In the genomic region with DNA sequence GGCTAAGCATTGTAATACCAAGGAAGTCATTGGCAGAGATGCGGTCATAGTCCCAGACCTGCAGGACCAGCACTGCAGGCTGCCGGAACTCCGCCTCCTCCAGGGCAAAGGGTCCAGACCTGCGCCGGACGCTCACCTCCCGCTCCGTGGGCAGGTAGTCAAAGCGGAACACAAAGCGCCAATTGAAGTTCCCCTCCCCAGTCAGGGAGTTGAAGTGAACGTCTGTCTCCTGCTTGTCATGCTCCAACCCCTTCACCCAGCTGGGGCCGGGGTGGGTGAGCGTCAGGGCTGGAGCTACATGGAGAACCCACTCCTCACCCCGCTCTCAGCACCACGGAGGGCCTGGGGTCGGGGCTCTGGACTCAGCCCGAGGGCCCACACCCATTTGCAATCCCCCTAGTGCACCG, we compare ENCODE assay signal across 1 cellular context.
A peak's percentile ranks its signal among the peaks of the same experiment; 100 is the strongest.
TF ChIP-seq lines count a peak whose summit lies in the region.

No MANE protein-coding gene starts in this region.

TF ChIP-seq in K562, 482 proteins besides CTCF, POLR2A, EP300 and RAD21:
- TF ChIP-seq POLR2G (IDR thresholded peaks at IDR 0.05; ENCODE audit: low read depth, low read length) (peak; percentile 14; the same call in 1 of the 2 replicates), MCM5 (IDR thresholded peaks at IDR 0.05; ENCODE audit: low read depth) (no peak)
TF ChIP-seq in K562: peak in this region for 1.
